In the genomic region with DNA sequence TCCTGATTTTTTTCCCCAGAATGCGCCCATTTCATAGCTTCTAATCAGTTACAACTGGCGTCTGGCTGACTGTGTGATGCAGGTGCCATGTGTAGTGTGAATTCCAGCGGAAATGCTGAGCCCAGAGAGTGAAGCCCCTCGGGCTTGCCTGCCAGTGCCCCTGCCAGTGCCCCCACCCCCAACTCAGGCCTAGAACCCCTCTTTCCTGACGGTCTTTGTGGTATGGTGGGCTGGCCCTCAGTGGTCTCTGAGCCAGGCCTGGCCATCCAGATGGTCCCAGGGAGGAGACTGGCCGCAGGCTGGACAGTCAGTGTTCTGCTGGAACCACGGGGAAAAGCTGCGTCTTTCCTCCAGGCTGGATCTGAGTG, we compare ENCODE assay signal across 1 cellular context.
A peak's percentile ranks its signal among the peaks of the same experiment; 100 is the strongest.
TF ChIP-seq lines count a peak whose summit lies in the region.

No MANE protein-coding gene starts in this region.

TF ChIP-seq in HepG2, 621 proteins besides CTCF, POLR2A, EP300 and RAD21 (continued from another document):
- TF ChIP-seq, protein P1, sequence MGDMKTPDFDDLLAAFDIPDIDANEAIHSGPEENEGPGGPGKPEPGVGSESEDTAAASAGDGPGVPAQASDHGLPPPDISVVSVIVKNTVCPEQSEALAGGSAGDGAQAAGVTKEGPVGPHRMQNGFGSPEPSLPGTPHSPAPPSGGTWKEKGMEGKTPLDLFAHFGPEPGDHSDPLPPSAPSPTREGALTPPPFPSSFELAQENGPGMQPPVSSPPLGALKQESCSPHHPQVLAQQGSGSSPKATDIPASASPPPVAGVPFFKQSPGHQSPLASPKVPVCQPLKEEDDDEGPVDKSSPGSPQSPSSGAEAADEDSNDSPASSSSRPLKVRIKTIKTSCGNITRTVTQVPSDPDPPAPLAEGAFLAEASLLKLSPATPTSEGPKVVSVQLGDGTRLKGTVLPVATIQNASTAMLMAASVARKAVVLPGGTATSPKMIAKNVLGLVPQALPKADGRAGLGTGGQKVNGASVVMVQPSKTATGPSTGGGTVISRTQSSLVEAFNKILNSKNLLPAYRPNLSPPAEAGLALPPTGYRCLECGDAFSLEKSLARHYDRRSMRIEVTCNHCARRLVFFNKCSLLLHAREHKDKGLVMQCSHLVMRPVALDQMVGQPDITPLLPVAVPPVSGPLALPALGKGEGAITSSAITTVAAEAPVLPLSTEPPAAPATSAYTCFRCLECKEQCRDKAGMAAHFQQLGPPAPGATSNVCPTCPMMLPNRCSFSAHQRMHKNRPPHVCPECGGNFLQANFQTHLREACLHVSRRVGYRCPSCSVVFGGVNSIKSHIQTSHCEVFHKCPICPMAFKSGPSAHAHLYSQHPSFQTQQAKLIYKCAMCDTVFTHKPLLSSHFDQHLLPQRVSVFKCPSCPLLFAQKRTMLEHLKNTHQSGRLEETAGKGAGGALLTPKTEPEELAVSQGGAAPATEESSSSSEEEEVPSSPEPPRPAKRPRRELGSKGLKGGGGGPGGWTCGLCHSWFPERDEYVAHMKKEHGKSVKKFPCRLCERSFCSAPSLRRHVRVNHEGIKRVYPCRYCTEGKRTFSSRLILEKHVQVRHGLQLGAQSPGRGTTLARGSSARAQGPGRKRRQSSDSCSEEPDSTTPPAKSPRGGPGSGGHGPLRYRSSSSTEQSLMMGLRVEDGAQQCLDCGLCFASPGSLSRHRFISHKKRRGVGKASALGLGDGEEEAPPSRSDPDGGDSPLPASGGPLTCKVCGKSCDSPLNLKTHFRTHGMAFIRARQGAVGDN (CRISPR knock-in tag; IDR thresholded peaks at IDR 0.05): peak; percentile 18; the same call in 1 of the 2 replicates
- TF ChIP-seq, protein P2, sequence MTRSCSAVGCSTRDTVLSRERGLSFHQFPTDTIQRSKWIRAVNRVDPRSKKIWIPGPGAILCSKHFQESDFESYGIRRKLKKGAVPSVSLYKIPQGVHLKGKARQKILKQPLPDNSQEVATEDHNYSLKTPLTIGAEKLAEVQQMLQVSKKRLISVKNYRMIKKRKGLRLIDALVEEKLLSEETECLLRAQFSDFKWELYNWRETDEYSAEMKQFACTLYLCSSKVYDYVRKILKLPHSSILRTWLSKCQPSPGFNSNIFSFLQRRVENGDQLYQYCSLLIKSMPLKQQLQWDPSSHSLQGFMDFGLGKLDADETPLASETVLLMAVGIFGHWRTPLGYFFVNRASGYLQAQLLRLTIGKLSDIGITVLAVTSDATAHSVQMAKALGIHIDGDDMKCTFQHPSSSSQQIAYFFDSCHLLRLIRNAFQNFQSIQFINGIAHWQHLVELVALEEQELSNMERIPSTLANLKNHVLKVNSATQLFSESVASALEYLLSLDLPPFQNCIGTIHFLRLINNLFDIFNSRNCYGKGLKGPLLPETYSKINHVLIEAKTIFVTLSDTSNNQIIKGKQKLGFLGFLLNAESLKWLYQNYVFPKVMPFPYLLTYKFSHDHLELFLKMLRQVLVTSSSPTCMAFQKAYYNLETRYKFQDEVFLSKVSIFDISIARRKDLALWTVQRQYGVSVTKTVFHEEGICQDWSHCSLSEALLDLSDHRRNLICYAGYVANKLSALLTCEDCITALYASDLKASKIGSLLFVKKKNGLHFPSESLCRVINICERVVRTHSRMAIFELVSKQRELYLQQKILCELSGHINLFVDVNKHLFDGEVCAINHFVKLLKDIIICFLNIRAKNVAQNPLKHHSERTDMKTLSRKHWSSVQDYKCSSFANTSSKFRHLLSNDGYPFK (CRISPR knock-in tag; IDR thresholded peaks at IDR 0.05; ENCODE audit: borderline replicate concordance): 0 out of 2 replicates have a peak, but pooled peaks have one; percentile 21
- TF ChIP-seq ZNF629 (CRISPR knock-in tag; conservative IDR thresholded peaks at IDR 0.05): 0 out of 2 replicates have a peak, but pooled peaks have one; percentile 22
- TF ChIP-seq ZMAT3 (CRISPR knock-in tag; conservative IDR thresholded peaks at IDR 0.05): no peak
